In the genomic region with DNA sequence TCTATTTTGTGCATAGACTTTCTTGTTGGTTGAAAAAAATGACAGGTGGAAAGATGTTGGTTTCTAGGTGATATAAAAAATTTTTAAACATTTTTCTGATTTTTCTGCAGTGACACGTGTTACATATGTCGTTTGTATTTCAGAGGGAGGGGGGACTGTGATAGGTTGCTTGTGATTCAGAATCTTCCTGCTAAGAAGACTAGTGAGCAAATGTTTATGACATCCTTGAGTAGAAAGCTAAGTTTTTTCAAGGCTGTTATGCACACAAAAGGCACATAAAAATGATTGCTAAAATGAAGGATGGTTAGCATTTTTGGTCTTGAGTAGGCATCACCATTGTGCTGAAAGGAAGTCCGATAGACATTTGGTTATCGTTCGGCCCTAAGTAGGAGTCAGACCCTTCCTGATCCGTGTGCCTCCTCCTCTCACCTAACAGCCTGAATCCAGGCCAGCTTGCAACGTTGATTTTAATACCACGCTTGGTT, we compare ENCODE assay signal across 8 cellular contexts. TPM values are rescaled to one million over a fixed set of nuclear protein-coding genes. Genes with fewer than 3 reads are reported as not detected.
DNase-seq lines count a peak whose midpoint lies in the region; ATAC-seq and TF ChIP-seq lines count a peak whose summit lies in the region.

No MANE protein-coding gene starts in this region.

- no peaks in the 10 kb centered on the region for H3K27me3 ChIP-seq in skeletal muscle satellite cell (ENCODE audit: control insufficient read depth, insufficient read depth, low read length)

- H3K4me1 Mint-ChIP-seq in glutamatergic neuron (ENCODE audit: low read depth, unreplicated experiment) = peaks cover 16% of the 10 kb centered on the region

- no peak for ATAC-seq in GM21825 (IDR thresholded peaks at IDR 0.05; ENCODE audit: unreplicated experiment)

- H3K9me3 Mint-ChIP-seq in glutamatergic neuron (ENCODE audit: unreplicated experiment) = no peaks in the 10 kb centered on the region

- H3K9ac ChIP-seq in skeletal muscle satellite cell (ENCODE audit: low read depth, low read length) = peak overlapping the region; percentile 97

- no peak for TF ChIP-seq CTCF in WI38 (IDR thresholded peaks at IDR 0.05; ENCODE audit: low read depth, low read length)
- no peak for TF ChIP-seq CTCF in glutamatergic neuron (IDR thresholded peaks at IDR 0.05; ENCODE audit: partially characterized antibody, unreplicated experiment)

- H3K27ac Mint-ChIP-seq in glutamatergic neuron (ENCODE audit: unreplicated experiment) = peak overlapping the region; percentile 82

- H3K4me2 ChIP-seq in skeletal muscle satellite cell (ENCODE audit: low read length) = peak overlapping the region; percentile 82

- no peaks in the 10 kb centered on the region for H3K9me3 ChIP-seq in skeletal muscle satellite cell (replicated peaks; ENCODE audit: low read length)

- H3K4me3 ChIP-seq in WI38 (ENCODE audit: low read depth, low read length) = peak overlapping the region; percentile 95
- peak overlapping the region; percentile 93 for H3K4me3 ChIP-seq in skeletal muscle satellite cell (ENCODE audit: low read length)

- DNase-seq in D341Med (ENCODE audit: low spot score) (peak; percentile 40), HT-29 (ENCODE audit: low spot score) (peak; percentile 44), glutamatergic neuron (no peak), substantia nigra (lab: John Stamatoyannopoulos, UW) (no peak), cerebellar nuclear complex (lab: John Stamatoyannopoulos, UW) (no peak)

- H3K27me3 Mint-ChIP-seq in glutamatergic neuron (ENCODE audit: unreplicated experiment) = peaks cover 2% of the 10 kb centered on the region

- no peaks in the 10 kb centered on the region for H3K36me3 Mint-ChIP-seq in glutamatergic neuron (ENCODE audit: unreplicated experiment)

- H3K36me3 ChIP-seq in skeletal muscle satellite cell (ENCODE audit: insufficient read depth, low read length) = peaks cover 16% of the 10 kb centered on the region

- H3K27ac ChIP-seq in substantia nigra (ENCODE audit: low read depth, low read length, poor library complexity, severe bottlenecking) = no peak overlapping the region

- H3K4me3 Mint-ChIP-seq in glutamatergic neuron (ENCODE audit: unreplicated experiment) = peak overlapping the region; percentile 97

- peaks cover 18% of the 10 kb centered on the region for H3K4me1 ChIP-seq in skeletal muscle satellite cell (ENCODE audit: control insufficient read depth, insufficient read depth, low read length)

RNA-seq across cellular contexts. Expression of a gene that starts 1.5 kb away (rescaled TPM):
- 28.9 and 39.4 TPM in 2 replicates for total RNA-seq in HT-29 (2014; rRNA removed; shearing (Covaris generic))
- total RNA-seq in glutamatergic neuron (ENCODE audit: unreplicated experiment) = 34.2 TPM
- total RNA-seq in skeletal muscle satellite cell (2012; rRNA removed) = 30.7 and 33.4 TPM in 2 replicates

RNA-seq across cellular contexts. Expression of a gene that starts 23.2 kb away (rescaled TPM):
- total RNA-seq in HT-29 (2014; rRNA removed; shearing (Covaris generic)) = 19.5 and 21.9 TPM in 2 replicates
- 80.5 TPM for total RNA-seq in glutamatergic neuron (ENCODE audit: unreplicated experiment)
- total RNA-seq in skeletal muscle satellite cell (2012; rRNA removed) = 39.3 and 46.9 TPM in 2 replicates

Comparison
In these comparisons a context has a peak if more than half of its experiments do, and no peak if none do; other contexts are left out.
1. DNase-seq: peak in D341Med (single experiment) and HT-29 (single experiment); none in glutamatergic neuron (single experiment), substantia nigra (0 of 49) and cerebellar nuclear complex (0 of 2).